In the genomic region with DNA sequence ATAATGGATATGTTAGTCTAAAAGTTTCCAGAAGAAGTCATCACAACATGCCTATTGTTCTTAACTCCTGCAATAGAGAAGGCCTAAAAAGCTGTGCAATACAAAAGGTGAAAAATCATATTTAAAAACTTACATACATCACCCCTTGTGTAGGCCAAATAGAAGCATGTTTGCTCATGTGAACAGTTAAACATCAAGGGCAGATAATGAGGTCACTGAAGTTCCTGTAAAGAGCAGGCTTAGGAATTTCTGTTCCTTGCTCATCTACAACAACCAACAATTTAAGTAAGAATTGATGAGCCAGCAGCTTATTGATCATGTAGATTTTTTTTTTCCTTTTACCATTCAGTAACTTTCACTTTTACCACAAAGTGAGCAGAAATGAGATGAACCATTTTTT, we compare ENCODE assay signal across 1 cellular context.
TF ChIP-seq lines count a peak whose summit lies in the region.

No MANE protein-coding gene starts in this region.

TF ChIP-seq in K562, 482 proteins besides CTCF, POLR2A, EP300 and RAD21 (continued from another document and continues in another):
- TF ChIP-seq MYC (IDR thresholded peaks at IDR 0.05; ENCODE audit: low read depth, low read length) (0 out of 2 replicates have a peak, but pooled peaks have one; percentile 6), MYC (CRISPR knock-in tag; IDR thresholded peaks at IDR 0.05; ENCODE audit: borderline replicate concordance, low read depth) (no peak), CREB1 (IDR thresholded peaks at IDR 0.05) (no peak), CREB1 (CRISPR knock-in tag; IDR thresholded peaks at IDR 0.05) (no peak), L3MBTL2 (IDR thresholded peaks at IDR 0.05) (no peak; the same call in 1 of the 2 replicates), RBBP5 (IDR thresholded peaks at IDR 0.05; ENCODE audit: borderline replicate concordance, insufficient read depth, low read length, poor library complexity, severe bottlenecking) (no peak), BCOR (IDR thresholded peaks at IDR 0.05) (no peak), RCOR1 (IDR thresholded peaks at IDR 0.05; ENCODE audit: borderline replicate concordance in 1 of 2, low read depth in 2 of 2, low read length in 2 of 2) (no peak), DDX20 (tag; IDR thresholded peaks at IDR 0.05; ENCODE audit: low read depth) (0 out of 2 replicates have a peak, but pooled peaks have one; percentile 20), FOXA3 (CRISPR knock-in tag; conservative IDR thresholded peaks at IDR 0.05 in 1 of 2, IDR thresholded peaks at IDR 0.05 in 1 of 2) (peak in 1 of 2 experiments; percentile 57; a peak in 2 of 4 replicates), NUFIP1 (IDR thresholded peaks at IDR 0.05; ENCODE audit: partially characterized antibody) (no peak), POLR2B (IDR thresholded peaks at IDR 0.05; ENCODE audit: low read depth, partially characterized antibody) (no peak), ZNF175 (CRISPR knock-in tag; IDR thresholded peaks at IDR 0.05; ENCODE audit: low read depth) (no peak), TAF9B (IDR thresholded peaks at IDR 0.05; ENCODE audit: partially characterized antibody) (no peak), COPS2 (conservative IDR thresholded peaks at IDR 0.05) (no peak), ZNF316 (IDR thresholded peaks at IDR 0.05) (peak; percentile 92), SPI1 (IDR thresholded peaks at IDR 0.05; ENCODE audit: borderline replicate concordance, low read depth, low read length) (no peak), ZNF589 (CRISPR knock-in tag; IDR thresholded peaks at IDR 0.05; ENCODE audit: low read depth) (no peak; the same call in 1 of the 2 replicates), NR4A1 (CRISPR knock-in tag; IDR thresholded peaks at IDR 0.05) (no peak), NR4A1 (tag; IDR thresholded peaks at IDR 0.05) (peak; percentile 67), NBN (IDR thresholded peaks at IDR 0.05; ENCODE audit: low read depth) (no peak), SIN3B (IDR thresholded peaks at IDR 0.05; ENCODE audit: low read depth) (no peak), ZNF436 (CRISPR knock-in tag; IDR thresholded peaks at IDR 0.05) (no peak), ELF1 (tag; IDR thresholded peaks at IDR 0.05) (no peak), ZNF124 (CRISPR knock-in tag; IDR thresholded peaks at IDR 0.05) (no peak), XRCC3 (IDR thresholded peaks at IDR 0.05) (no peak), ZNF444 (CRISPR knock-in tag; IDR thresholded peaks at IDR 0.05) (no peak), MAFK (IDR thresholded peaks at IDR 0.05; ENCODE audit: low read length) (peak; percentile 51; the same call in 1 of the 2 replicates), CBFB (CRISPR knock-in tag; IDR thresholded peaks at IDR 0.05) (no peak)
- TF ChIP-seq, protein P1, sequence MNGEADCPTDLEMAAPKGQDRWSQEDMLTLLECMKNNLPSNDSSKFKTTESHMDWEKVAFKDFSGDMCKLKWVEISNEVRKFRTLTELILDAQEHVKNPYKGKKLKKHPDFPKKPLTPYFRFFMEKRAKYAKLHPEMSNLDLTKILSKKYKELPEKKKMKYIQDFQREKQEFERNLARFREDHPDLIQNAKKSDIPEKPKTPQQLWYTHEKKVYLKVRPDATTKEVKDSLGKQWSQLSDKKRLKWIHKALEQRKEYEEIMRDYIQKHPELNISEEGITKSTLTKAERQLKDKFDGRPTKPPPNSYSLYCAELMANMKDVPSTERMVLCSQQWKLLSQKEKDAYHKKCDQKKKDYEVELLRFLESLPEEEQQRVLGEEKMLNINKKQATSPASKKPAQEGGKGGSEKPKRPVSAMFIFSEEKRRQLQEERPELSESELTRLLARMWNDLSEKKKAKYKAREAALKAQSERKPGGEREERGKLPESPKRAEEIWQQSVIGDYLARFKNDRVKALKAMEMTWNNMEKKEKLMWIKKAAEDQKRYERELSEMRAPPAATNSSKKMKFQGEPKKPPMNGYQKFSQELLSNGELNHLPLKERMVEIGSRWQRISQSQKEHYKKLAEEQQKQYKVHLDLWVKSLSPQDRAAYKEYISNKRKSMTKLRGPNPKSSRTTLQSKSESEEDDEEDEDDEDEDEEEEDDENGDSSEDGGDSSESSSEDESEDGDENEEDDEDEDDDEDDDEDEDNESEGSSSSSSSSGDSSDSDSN (IDR thresholded peaks at IDR 0.05; ENCODE audit: borderline replicate concordance in 1 of 2, low read depth in 2 of 2, low read length in 2 of 2): no peak
- TF ChIP-seq, protein P2, sequence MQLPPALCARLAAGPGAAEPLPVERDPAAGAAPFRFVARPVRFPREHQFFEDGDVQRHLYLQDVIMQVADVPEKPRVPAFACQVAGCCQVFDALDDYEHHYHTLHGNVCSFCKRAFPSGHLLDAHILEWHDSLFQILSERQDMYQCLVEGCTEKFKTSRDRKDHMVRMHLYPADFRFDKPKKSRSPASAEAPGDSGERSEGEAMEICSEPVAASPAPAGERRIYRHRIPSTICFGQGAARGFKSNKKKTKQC (CRISPR knock-in tag; IDR thresholded peaks at IDR 0.05): no peak
- TF ChIP-seq, protein P3, sequence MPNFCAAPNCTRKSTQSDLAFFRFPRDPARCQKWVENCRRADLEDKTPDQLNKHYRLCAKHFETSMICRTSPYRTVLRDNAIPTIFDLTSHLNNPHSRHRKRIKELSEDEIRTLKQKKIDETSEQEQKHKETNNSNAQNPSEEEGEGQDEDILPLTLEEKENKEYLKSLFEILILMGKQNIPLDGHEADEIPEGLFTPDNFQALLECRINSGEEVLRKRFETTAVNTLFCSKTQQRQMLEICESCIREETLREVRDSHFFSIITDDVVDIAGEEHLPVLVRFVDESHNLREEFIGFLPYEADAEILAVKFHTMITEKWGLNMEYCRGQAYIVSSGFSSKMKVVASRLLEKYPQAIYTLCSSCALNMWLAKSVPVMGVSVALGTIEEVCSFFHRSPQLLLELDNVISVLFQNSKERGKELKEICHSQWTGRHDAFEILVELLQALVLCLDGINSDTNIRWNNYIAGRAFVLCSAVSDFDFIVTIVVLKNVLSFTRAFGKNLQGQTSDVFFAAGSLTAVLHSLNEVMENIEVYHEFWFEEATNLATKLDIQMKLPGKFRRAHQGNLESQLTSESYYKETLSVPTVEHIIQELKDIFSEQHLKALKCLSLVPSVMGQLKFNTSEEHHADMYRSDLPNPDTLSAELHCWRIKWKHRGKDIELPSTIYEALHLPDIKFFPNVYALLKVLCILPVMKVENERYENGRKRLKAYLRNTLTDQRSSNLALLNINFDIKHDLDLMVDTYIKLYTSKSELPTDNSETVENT (CRISPR knock-in tag; IDR thresholded peaks at IDR 0.05): no peak
- TF ChIP-seq, protein P4, sequence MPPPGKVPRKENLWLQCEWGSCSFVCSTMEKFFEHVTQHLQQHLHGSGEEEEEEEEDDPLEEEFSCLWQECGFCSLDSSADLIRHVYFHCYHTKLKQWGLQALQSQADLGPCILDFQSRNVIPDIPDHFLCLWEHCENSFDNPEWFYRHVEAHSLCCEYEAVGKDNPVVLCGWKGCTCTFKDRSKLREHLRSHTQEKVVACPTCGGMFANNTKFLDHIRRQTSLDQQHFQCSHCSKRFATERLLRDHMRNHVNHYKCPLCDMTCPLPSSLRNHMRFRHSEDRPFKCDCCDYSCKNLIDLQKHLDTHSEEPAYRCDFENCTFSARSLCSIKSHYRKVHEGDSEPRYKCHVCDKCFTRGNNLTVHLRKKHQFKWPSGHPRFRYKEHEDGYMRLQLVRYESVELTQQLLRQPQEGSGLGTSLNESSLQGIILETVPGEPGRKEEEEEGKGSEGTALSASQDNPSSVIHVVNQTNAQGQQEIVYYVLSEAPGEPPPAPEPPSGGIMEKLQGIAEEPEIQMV (tag; conservative IDR thresholded peaks at IDR 0.05; ENCODE audit: low read depth): no peak; the same call in 1 of the 2 replicates
- TF ChIP-seq, protein P5, sequence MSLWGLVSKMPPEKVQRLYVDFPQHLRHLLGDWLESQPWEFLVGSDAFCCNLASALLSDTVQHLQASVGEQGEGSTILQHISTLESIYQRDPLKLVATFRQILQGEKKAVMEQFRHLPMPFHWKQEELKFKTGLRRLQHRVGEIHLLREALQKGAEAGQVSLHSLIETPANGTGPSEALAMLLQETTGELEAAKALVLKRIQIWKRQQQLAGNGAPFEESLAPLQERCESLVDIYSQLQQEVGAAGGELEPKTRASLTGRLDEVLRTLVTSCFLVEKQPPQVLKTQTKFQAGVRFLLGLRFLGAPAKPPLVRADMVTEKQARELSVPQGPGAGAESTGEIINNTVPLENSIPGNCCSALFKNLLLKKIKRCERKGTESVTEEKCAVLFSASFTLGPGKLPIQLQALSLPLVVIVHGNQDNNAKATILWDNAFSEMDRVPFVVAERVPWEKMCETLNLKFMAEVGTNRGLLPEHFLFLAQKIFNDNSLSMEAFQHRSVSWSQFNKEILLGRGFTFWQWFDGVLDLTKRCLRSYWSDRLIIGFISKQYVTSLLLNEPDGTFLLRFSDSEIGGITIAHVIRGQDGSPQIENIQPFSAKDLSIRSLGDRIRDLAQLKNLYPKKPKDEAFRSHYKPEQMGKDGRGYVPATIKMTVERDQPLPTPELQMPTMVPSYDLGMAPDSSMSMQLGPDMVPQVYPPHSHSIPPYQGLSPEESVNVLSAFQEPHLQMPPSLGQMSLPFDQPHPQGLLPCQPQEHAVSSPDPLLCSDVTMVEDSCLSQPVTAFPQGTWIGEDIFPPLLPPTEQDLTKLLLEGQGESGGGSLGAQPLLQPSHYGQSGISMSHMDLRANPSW (CRISPR knock-in tag; IDR thresholded peaks at IDR 0.05): no peak
- TF ChIP-seq, protein P6, sequence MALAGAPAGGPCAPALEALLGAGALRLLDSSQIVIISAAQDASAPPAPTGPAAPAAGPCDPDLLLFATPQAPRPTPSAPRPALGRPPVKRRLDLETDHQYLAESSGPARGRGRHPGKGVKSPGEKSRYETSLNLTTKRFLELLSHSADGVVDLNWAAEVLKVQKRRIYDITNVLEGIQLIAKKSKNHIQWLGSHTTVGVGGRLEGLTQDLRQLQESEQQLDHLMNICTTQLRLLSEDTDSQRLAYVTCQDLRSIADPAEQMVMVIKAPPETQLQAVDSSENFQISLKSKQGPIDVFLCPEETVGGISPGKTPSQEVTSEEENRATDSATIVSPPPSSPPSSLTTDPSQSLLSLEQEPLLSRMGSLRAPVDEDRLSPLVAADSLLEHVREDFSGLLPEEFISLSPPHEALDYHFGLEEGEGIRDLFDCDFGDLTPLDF (CRISPR knock-in tag; IDR thresholded peaks at IDR 0.05): no peak
- TF ChIP-seq, protein P7, sequence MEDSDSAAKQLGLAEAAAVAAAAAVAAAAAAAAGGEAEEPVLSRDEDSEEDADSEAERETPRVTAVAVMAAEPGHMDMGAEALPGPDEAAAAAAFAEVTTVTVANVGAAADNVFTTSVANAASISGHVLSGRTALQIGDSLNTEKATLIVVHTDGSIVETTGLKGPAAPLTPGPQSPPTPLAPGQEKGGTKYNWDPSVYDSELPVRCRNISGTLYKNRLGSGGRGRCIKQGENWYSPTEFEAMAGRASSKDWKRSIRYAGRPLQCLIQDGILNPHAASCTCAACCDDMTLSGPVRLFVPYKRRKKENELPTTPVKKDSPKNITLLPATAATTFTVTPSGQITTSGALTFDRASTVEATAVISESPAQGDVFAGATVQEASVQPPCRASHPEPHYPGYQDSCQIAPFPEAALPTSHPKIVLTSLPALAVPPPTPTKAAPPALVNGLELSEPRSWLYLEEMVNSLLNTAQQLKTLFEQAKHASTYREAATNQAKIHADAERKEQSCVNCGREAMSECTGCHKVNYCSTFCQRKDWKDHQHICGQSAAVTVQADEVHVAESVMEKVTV (CRISPR knock-in tag; IDR thresholded peaks at IDR 0.05): no peak
- TF ChIP-seq, protein P8, sequence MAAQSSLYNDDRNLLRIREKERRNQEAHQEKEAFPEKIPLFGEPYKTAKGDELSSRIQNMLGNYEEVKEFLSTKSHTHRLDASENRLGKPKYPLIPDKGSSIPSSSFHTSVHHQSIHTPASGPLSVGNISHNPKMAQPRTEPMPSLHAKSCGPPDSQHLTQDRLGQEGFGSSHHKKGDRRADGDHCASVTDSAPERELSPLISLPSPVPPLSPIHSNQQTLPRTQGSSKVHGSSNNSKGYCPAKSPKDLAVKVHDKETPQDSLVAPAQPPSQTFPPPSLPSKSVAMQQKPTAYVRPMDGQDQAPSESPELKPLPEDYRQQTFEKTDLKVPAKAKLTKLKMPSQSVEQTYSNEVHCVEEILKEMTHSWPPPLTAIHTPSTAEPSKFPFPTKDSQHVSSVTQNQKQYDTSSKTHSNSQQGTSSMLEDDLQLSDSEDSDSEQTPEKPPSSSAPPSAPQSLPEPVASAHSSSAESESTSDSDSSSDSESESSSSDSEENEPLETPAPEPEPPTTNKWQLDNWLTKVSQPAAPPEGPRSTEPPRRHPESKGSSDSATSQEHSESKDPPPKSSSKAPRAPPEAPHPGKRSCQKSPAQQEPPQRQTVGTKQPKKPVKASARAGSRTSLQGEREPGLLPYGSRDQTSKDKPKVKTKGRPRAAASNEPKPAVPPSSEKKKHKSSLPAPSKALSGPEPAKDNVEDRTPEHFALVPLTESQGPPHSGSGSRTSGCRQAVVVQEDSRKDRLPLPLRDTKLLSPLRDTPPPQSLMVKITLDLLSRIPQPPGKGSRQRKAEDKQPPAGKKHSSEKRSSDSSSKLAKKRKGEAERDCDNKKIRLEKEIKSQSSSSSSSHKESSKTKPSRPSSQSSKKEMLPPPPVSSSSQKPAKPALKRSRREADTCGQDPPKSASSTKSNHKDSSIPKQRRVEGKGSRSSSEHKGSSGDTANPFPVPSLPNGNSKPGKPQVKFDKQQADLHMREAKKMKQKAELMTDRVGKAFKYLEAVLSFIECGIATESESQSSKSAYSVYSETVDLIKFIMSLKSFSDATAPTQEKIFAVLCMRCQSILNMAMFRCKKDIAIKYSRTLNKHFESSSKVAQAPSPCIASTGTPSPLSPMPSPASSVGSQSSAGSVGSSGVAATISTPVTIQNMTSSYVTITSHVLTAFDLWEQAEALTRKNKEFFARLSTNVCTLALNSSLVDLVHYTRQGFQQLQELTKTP (IDR thresholded peaks at IDR 0.05; ENCODE audit: low read depth in 1 of 2, partially characterized antibody in 2 of 2): no peak
- TF ChIP-seq, protein P9, sequence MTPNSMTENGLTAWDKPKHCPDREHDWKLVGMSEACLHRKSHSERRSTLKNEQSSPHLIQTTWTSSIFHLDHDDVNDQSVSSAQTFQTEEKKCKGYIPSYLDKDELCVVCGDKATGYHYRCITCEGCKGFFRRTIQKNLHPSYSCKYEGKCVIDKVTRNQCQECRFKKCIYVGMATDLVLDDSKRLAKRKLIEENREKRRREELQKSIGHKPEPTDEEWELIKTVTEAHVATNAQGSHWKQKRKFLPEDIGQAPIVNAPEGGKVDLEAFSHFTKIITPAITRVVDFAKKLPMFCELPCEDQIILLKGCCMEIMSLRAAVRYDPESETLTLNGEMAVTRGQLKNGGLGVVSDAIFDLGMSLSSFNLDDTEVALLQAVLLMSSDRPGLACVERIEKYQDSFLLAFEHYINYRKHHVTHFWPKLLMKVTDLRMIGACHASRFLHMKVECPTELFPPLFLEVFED (CRISPR knock-in tag; conservative IDR thresholded peaks at IDR 0.05): no peak
- TF ChIP-seq, protein P10, sequence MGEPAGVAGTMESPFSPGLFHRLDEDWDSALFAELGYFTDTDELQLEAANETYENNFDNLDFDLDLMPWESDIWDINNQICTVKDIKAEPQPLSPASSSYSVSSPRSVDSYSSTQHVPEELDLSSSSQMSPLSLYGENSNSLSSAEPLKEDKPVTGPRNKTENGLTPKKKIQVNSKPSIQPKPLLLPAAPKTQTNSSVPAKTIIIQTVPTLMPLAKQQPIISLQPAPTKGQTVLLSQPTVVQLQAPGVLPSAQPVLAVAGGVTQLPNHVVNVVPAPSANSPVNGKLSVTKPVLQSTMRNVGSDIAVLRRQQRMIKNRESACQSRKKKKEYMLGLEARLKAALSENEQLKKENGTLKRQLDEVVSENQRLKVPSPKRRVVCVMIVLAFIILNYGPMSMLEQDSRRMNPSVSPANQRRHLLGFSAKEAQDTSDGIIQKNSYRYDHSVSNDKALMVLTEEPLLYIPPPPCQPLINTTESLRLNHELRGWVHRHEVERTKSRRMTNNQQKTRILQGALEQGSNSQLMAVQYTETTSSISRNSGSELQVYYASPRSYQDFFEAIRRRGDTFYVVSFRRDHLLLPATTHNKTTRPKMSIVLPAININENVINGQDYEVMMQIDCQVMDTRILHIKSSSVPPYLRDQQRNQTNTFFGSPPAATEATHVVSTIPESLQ (CRISPR knock-in tag; IDR thresholded peaks at IDR 0.05): no peak
